In the genomic region with DNA sequence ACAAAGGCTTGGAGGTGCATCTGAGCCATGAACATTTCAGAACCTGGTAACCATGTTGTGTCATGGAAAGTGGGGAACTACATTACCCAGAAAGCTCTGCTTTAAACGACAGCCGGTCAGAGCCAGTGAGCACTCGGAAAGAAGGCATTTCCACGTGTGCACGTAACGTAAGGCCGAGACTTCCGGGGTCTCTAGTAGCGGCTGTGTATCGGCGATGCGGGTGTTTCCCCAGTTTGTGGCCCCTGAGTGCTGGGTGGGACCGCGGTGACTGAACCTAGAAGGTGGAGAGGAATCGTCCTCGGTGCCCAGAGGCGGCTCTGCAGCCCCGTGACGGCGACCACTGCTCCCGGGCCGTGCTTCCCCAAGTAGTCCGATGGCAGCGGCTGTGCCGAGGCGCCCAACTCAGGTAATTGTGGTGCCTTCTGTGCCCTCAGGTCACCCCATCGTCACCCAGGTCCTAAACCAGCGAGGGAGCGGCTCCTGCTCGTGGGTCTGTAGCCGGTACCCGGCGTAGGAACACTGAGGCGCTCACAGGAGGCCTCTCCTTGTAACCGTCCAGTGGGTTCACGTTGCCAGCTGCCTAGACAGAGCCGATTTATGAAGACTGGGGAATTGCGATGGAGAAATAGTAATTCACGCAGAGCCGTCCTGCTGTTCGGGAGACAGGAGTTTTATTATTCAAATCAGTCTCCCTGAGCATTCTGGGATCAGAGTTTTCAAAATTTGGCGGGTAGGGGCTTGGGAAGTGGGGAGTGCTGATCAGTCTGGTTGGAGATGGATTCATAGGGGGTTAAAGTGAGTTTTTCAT, we compare ENCODE assay signal across 1 cellular context.
TF ChIP-seq lines count a peak whose summit lies in the region.

TSS of gene ZNF587 (plus strand) at position 194 of the 808 bp plus-strand sequence. CDS start at position 374, 180 bp downstream.

TF ChIP-seq in A549, 52 proteins besides CTCF, POLR2A, EP300 and RAD21 (continued from another document):
- peak; percentile 30; the same call in 1 of the 2 replicates for TF ChIP-seq PHF8 (IDR thresholded peaks at IDR 0.05; ENCODE audit: borderline replicate concordance, low read depth)
